ENCODE assay signal across 21 cellular contexts in genomic region chr3:123430266-123430665, GRCh38.
"Had no signal": no experiment of that assay in that cellular context is flagged by ENCODE, and none has a peak within 500 bp of the region (broad histone marks: within the 10 kb centered on the region; RNA-seq: fewer than 3 reads in every experiment).

No MANE protein-coding gene starts in this region.

- H3K36me3 ChIP-seq: cardiac muscle cell, esophagus squamous epithelium, prostate gland, right lobe of liver, spleen, suprapubic skin, transverse colon had no signal

- H3K4me1 ChIP-seq: parathyroid adenoma, prostate gland, suprapubic skin had no signal

- H3K27me3 ChIP-seq: cardiac muscle cell, esophagus squamous epithelium, right lobe of liver, suprapubic skin, transverse colon had no signal

- ATAC-seq: right lobe of liver; stimulated activated naive B cell treated with anti-CD40 and anti-IgM and Interleukin-4, amounts not matched to agents 10 μg/mL and 1 μg/mL and 100 μg/mL, for 72 hours; stimulated activated naive CD8-positive, alpha-beta T cell treated with anti-CD3 and anti-CD28 coated beads, Interleukin-15, amount 100 ng/mL, for 72 hours had no signal

- H3K27ac ChIP-seq: cardiac muscle cell, parathyroid adenoma, prostate gland, right lobe of liver, spleen, suprapubic skin had no signal

- DNase-seq: cortex of kidney; effector memory CD4-positive, alpha-beta T cell; esophagus squamous epithelium; foreskin fibroblast; hippocampal formation; left colon; mesendoderm; naive B cell; occipital lobe; right lobe of liver; spleen; stimulated activated CD4-positive, alpha-beta T cell treated with anti-CD3 and anti-CD28 coated beads, Interleukin-15, amount 100 ng/mL, for 24 hours; stimulated activated CD4-positive, alpha-beta T cell treated with anti-CD3 and anti-CD28 coated beads, Interleukin-1b, Interleukin-23, amount 100 ng/mL, for 48 hours; stimulated activated CD4-positive, alpha-beta T cell treated with anti-CD3 and anti-CD28 coated beads, Interleukin-4, amount 100 ng/mL, for 4 hours; stimulated activated naive B cell treated with anti-CD40 and anti-IgM and Interleukin-4, amounts not matched to agents 10 μg/mL and 1 μg/mL and 100 μg/mL, for 72 hours; stimulated activated naive CD8-positive, alpha-beta T cell treated with anti-CD3 and anti-CD28 coated beads, Interleukin-15, amount 100 ng/mL, for 72 hours; transverse colon had no signal

- H3K4me3 ChIP-seq: cardiac muscle cell, esophagus squamous epithelium, prostate gland, right lobe of liver, spleen, suprapubic skin, transverse colon had no signal

- H3K9me3 ChIP-seq: esophagus squamous epithelium, prostate gland, right lobe of liver, spleen, suprapubic skin, transverse colon had no signal
